In the genomic region with DNA sequence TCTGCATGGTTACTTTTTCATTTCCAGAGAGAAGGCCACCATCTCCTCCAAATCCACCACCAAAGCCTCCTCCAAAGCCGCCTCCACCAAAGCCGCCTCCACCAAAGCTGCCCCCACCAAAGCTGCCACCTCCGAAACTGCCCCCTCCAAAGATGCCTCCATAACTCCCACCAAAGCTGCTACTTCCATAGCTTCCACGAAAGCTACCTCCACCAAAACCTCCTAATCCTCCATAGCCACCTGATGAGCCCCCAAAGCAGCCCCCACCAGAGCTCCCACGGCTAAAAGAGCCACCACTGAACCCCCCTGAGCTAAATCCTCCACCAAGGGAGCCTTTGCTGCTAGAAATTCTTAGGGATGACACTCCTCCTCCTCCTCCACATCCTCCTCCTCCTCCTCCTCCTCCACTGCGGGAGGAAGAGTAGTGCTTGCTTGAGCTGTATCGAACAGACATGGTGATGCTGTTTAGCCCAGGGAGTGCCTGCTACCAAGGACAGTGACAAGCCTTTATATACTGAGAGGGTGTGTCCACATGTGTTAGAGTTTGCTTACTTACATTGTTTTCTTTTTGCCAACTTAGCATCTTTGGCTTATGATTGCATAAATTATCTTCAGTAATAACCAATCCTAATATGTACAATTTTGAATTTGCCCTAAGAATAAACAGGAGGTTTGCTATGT, we compare ENCODE assay signal across 11 cellular contexts. TPM values are rescaled to one million over a fixed set of nuclear protein-coding genes. Genes with fewer than 3 reads are reported as not detected.
DNase-seq lines count a peak whose midpoint lies in the region; ATAC-seq and TF ChIP-seq lines count a peak whose summit lies in the region.
"Had no signal": no experiment of that assay in that cellular context is flagged by ENCODE, and none has a peak within 500 bp of the region (broad histone marks: within the 10 kb centered on the region; RNA-seq: fewer than 3 reads in every experiment).

KRT10 (minus strand) TSS at position 483 of the 681 bp plus-strand sequence; CDS start at position 454, 29 bp downstream.

- no peak within 1 kb of the TSS for H3K4me3 ChIP-seq in CD8-positive, alpha-beta memory T cell (ENCODE audit: low read length)
- H3K4me3 ChIP-seq in PC-3 (ENCODE audit: low read length) = no peak within 1 kb of the TSS
- H3K4me3 ChIP-seq: body of pancreas had no signal

- no peaks in the 10 kb centered on the region for H3F3A ChIP-seq in PC-3 (ENCODE audit: low read length, unreplicated experiment)

- no peak within 1 kb of the TSS for H3K9ac ChIP-seq in PC-3 (ENCODE audit: low read length)

- no peaks in the 10 kb centered on the region for H3K27me3 ChIP-seq in CD8-positive, alpha-beta memory T cell (ENCODE audit: insufficient read depth, low read length, poor library complexity, severe bottlenecking)
- H3K27me3 ChIP-seq in PC-3 (ENCODE audit: low read length) = no peaks in the 10 kb centered on the region
- no peaks in the 10 kb centered on the region for H3K27me3 ChIP-seq in foreskin keratinocyte
- H3K27me3 ChIP-seq: body of pancreas had no signal

- peaks cover 21 to 27% (median 26%) of the 10 kb centered on the region in 3 donors for H3K4me1 Mint-ChIP-seq in CD8-positive, alpha-beta memory T cell
- peaks cover 5 to 18% of the 10 kb centered on the region in 2 donors for H3K4me1 Mint-ChIP-seq in natural killer cell treated with Interleukin-12 subunit alpha and Interleukin-12 subunit beta and Interleukin-15 and Interleukin-18, amount 100 ng/mL, for 72 hours (ENCODE audit: low read depth in 2 of 2)
- peaks cover 17% of the 10 kb centered on the region for H3K4me1 Mint-ChIP-seq in stimulated activated effector memory CD8-positive, alpha-beta T cell treated with anti-CD3 and anti-CD28 coated beads, Interleukin-12 subunit alpha, Interleukin-12 subunit beta, amount 100 ng/mL, for 72 hours

- H3K27ac Mint-ChIP-seq in CD8-positive, alpha-beta memory T cell = peak within 1 kb of the TSS in 1 of 8 donors; percentile 84
- no peak within 1 kb of the TSS for H3K27ac Mint-ChIP-seq in natural killer cell treated with Interleukin-12 subunit alpha and Interleukin-12 subunit beta and Interleukin-15 and Interleukin-18, amount 100 ng/mL, for 72 hours
- H3K27ac Mint-ChIP-seq in stimulated activated effector memory CD8-positive, alpha-beta T cell treated with anti-CD3 and anti-CD28 coated beads, Interleukin-12 subunit alpha, Interleukin-12 subunit beta, amount 100 ng/mL, for 72 hours = no peak within 1 kb of the TSS

- CTCF ChIA-PET in CD8-positive, alpha-beta memory T cell (lab: Charles Lee) = interaction anchor here (1.6 kb wide), 1 partner anchor 841 kb away, joined by 5 read pairs; no protein-coding TSS in a partner anchor
- CTCF ChIA-PET in PC-3 (lab: Charles Lee) = no interaction called here

- H3K27me3 Mint-ChIP-seq in CD8-positive, alpha-beta memory T cell = peaks cover 0 to 34% of the 10 kb centered on the region in 2 donors
- peaks cover 20 to 35% of the 10 kb centered on the region in 2 donors for H3K27me3 Mint-ChIP-seq in natural killer cell treated with Interleukin-12 subunit alpha and Interleukin-12 subunit beta and Interleukin-15 and Interleukin-18, amount 100 ng/mL, for 72 hours

- no peak within 1 kb of the TSS for H2AFZ ChIP-seq in PC-3 (ENCODE audit: low read length)

- H3K79me2 ChIP-seq in PC-3 (ENCODE audit: low read length) = peaks cover 25% of the 10 kb centered on the region

- H3K9me2 ChIP-seq in PC-3 (replicated peaks; ENCODE audit: low read length) = no peaks in the 10 kb centered on the region

- no TSS peak for BruUV-seq in PC-3 (replicated peaks; lab: Mats Ljungman, UMichigan)

- TF ChIP-seq CTCF in PC-3 (conservative IDR thresholded peaks at IDR 0.05; ENCODE audit: low read depth, low read length) (no peak), foreskin keratinocyte (conservative IDR thresholded peaks at IDR 0.05) (no peak)

- H3K36me3 Mint-ChIP-seq in CD8-positive, alpha-beta memory T cell = peaks cover 10 to 46% (median 16%) of the 10 kb centered on the region in 3 donors
- peaks cover 27% of the 10 kb centered on the region for H3K36me3 Mint-ChIP-seq in natural killer cell treated with Interleukin-12 subunit alpha and Interleukin-12 subunit beta and Interleukin-15 and Interleukin-18, amount 100 ng/mL, for 72 hours
- peaks cover 13% of the 10 kb centered on the region for H3K36me3 Mint-ChIP-seq in stimulated activated effector memory CD8-positive, alpha-beta T cell treated with anti-CD3 and anti-CD28 coated beads, Interleukin-12 subunit alpha, Interleukin-12 subunit beta, amount 100 ng/mL, for 72 hours

- POLR2A ChIA-PET in CD8-positive, alpha-beta memory T cell (lab: Charles Lee) = no interaction called here
- POLR2A ChIA-PET in PC-3 (lab: Charles Lee; ENCODE audit: unreplicated experiment) = no interaction called here

- no peak for DNase-seq in CD8-positive, alpha-beta memory T cell
- DNase-seq in PC-3 (no peak), foreskin keratinocyte (no peak), midbrain (lab: John Stamatoyannopoulos, UW) (no peak), activated T-cell treated with anti-CD3 and anti-CD28 coated beads for 4 hours (no peak)
- DNase-seq in natural killer cell treated with Interleukin-12 subunit alpha and Interleukin-12 subunit beta and Interleukin-15 and Interleukin-18, amount 100 ng/mL, for 72 hours (ENCODE audit: low spot score) = no peak
- no peak for DNase-seq in central memory CD4-positive, alpha-beta T cell
- DNase-seq in stimulated activated effector memory CD8-positive, alpha-beta T cell treated with anti-CD3 and anti-CD28 coated beads, Interleukin-12 subunit alpha, Interleukin-12 subunit beta, amount 100 ng/mL, for 72 hours (ENCODE audit: low spot score in 2 of 2) = no peak
- DNase-seq: body of pancreas, head of caudate nucleus, NCI-H524 treated with DMSO at 0.1 percent for 48 hours had no signal

- H3K9me3 Mint-ChIP-seq in CD8-positive, alpha-beta memory T cell = peaks cover 0 to 6% (median 0%) of the 10 kb centered on the region in 5 donors
- H3K9me3 Mint-ChIP-seq in natural killer cell treated with Interleukin-12 subunit alpha and Interleukin-12 subunit beta and Interleukin-15 and Interleukin-18, amount 100 ng/mL, for 72 hours = no peaks in the 10 kb centered on the region
- no peaks in the 10 kb centered on the region for H3K9me3 Mint-ChIP-seq in stimulated activated effector memory CD8-positive, alpha-beta T cell treated with anti-CD3 and anti-CD28 coated beads, Interleukin-12 subunit alpha, Interleukin-12 subunit beta, amount 100 ng/mL, for 72 hours

- intact Hi-C loops in PC-3 (cut with micrococcal nuclease) = no loop called here

- peak within 1 kb of the TSS in 2 of 7 donors; percentile 32 to 69 for H3K4me3 Mint-ChIP-seq in CD8-positive, alpha-beta memory T cell
- no peak within 1 kb of the TSS for H3K4me3 Mint-ChIP-seq in natural killer cell treated with Interleukin-12 subunit alpha and Interleukin-12 subunit beta and Interleukin-15 and Interleukin-18, amount 100 ng/mL, for 72 hours
- no peak within 1 kb of the TSS for H3K4me3 Mint-ChIP-seq in stimulated activated effector memory CD8-positive, alpha-beta T cell treated with anti-CD3 and anti-CD28 coated beads, Interleukin-12 subunit alpha, Interleukin-12 subunit beta, amount 100 ng/mL, for 72 hours

- H3K27ac ChIP-seq in CD8-positive, alpha-beta memory T cell (ENCODE audit: low read depth, low read length) = no peak within 1 kb of the TSS
- H3K27ac ChIP-seq in PC-3 (ENCODE audit: low read length) = no peak within 1 kb of the TSS
- H3K27ac ChIP-seq in foreskin keratinocyte = no peak within 1 kb of the TSS
- H3K27ac ChIP-seq: body of pancreas had no signal

- no peaks in the 10 kb centered on the region for H4K20me1 ChIP-seq in PC-3 (ENCODE audit: low read length)

- H3K4me2 ChIP-seq in PC-3 (ENCODE audit: low read length) = no peak within 1 kb of the TSS

- H3K36me3 ChIP-seq in CD8-positive, alpha-beta memory T cell (ENCODE audit: insufficient read depth, low read length) = peaks cover 3% of the 10 kb centered on the region
- no peaks in the 10 kb centered on the region for H3K36me3 ChIP-seq in PC-3 (ENCODE audit: low read depth, low read length)

- no peak for ATAC-seq in PC-3
- no peak for ATAC-seq in foreskin keratinocyte
- no peak for ATAC-seq in natural killer cell treated with Interleukin-12 subunit alpha and Interleukin-12 subunit beta and Interleukin-15 and Interleukin-18, amount 100 ng/mL, for 72 hours
- ATAC-seq in stimulated activated effector memory CD8-positive, alpha-beta T cell treated with anti-CD3 and anti-CD28 coated beads, Interleukin-12 subunit alpha, Interleukin-12 subunit beta, amount 100 ng/mL, for 72 hours = no peak
- ATAC-seq: body of pancreas had no signal

- peaks cover 19% of the 10 kb centered on the region for H3K4me1 ChIP-seq in CD8-positive, alpha-beta memory T cell (ENCODE audit: insufficient read depth, low read length)
- H3K4me1 ChIP-seq in PC-3 (ENCODE audit: insufficient read depth, low read length) (peaks cover 17% of the 10 kb centered on the region; the same call in 1 of the 2 replicates), foreskin keratinocyte (peaks cover 12% of the 10 kb centered on the region)

- no peaks in the 10 kb centered on the region for H3K9me3 ChIP-seq in CD8-positive, alpha-beta memory T cell (ENCODE audit: low read length)
- H3K9me3 ChIP-seq in PC-3 (ENCODE audit: low read length) = no peaks in the 10 kb centered on the region
- H3K9me3 ChIP-seq: body of pancreas had no signal

RNA-seq across cellular contexts. Expression of gene KRT10, which starts in this region (rescaled TPM):
- 10 to 100 TPM; 57.5 to 61.9 TPM for total RNA-seq in CD8-positive, alpha-beta memory T cell
- 218 TPM for polyA plus RNA-seq in CD8-positive, alpha-beta memory T cell
- 18.3 and 24.8 TPM in 2 replicates for total RNA-seq in PC-3 (2014; rRNA removed)
- 33.0 and 35.9 TPM in 2 replicates for total RNA-seq in foreskin keratinocyte
- 71.3 and 72.4 TPM in 2 replicates for polyA plus RNA-seq in foreskin keratinocyte
- 10 to 100 TPM; 26.8 to 42.3 TPM for total RNA-seq in natural killer cell treated with Interleukin-12 subunit alpha and Interleukin-12 subunit beta and Interleukin-15 and Interleukin-18, amount 100 ng/mL, for 72 hours
